In genomic region chr10:119395287-119396007, GRCh38 we compare ENCODE assay signal across 10 cellular contexts.
DNase-seq lines count a peak whose midpoint lies in the region; ATAC-seq and TF ChIP-seq lines count a peak whose summit lies in the region.
"Had no signal": no experiment of that assay in that cellular context is flagged by ENCODE, and none has a peak within 500 bp of the region (broad histone marks: within the 10 kb centered on the region; RNA-seq: fewer than 3 reads in every experiment).

No MANE protein-coding gene starts in this region.

- DNase-seq in Ammon's horn (ENCODE audit: low spot score), result peak; percentile 66
- DNase-seq in NOMO-1 treated with DMSO at 0.1 percent for 48 hours (lab: John Stamatoyannopoulos, UW; ENCODE audit: unreplicated experiment), result peak; percentile 88
- no peak for DNase-seq in esophagus muscularis mucosa (ENCODE audit: extremely low spot score)
- no peak for DNase-seq in COR-L47 (lab: John Stamatoyannopoulos, UW)
- no peak for DNase-seq in stimulated activated CD4-positive, alpha-beta T cell treated with anti-CD3 and anti-CD28 coated beads, Interleukin-4, amount 100 ng/mL, for 1 hour
- DNase-seq in activated CD4-positive, CD25-positive, alpha-beta regulatory T cell (lab: John Stamatoyannopoulos, UW), result no peak

- H3K4me1 ChIP-seq in esophagus muscularis mucosa (peaks cover 32 to 48% (median 41%) of the 10 kb centered on the region in 4 donors), mucosa of rectum (ENCODE audit: control insufficient read depth in 2 of 2, insufficient read depth in 2 of 2, low read length in 2 of 2) (peaks cover 0 to 6% of the 10 kb centered on the region in 2 donors)

- H3K27ac ChIP-seq in esophagus muscularis mucosa (replicated peaks in 1 of 4), result peak overlapping the region; percentile 54 to 67 (median 59)
- peak overlapping the region; percentile 64 to 71 for H3K27ac ChIP-seq in mucosa of rectum (ENCODE audit: low read depth in 2 of 2, low read length in 2 of 2)
- H3K27ac ChIP-seq: C4-2B, KMS-11 had no signal

- no peak for TF ChIP-seq CTCF in esophagus muscularis mucosa (IDR thresholded peaks at IDR 0.05)

- H3K9ac ChIP-seq in mucosa of rectum (ENCODE audit: low read depth in 1 of 2, low read length in 2 of 2), result no peak overlapping the region
- H3K9ac ChIP-seq: KMS-11 had no signal

- TF ChIP-seq EP300 in esophagus muscularis mucosa (IDR thresholded peaks at IDR 0.05), result no peak

- H3K36me3 ChIP-seq in esophagus muscularis mucosa (peaks cover 0 to 28% (median 22%) of the 10 kb centered on the region in 4 donors), mucosa of rectum (ENCODE audit: control insufficient read depth in 2 of 2, insufficient read depth in 2 of 2, low read length in 2 of 2) (no peaks in the 10 kb centered on the region)

- H3K4me3 ChIP-seq in esophagus muscularis mucosa (no peak overlapping the region), mucosa of rectum (ENCODE audit: low read length in 2 of 2) (no peak overlapping the region)

- H3K9me3 ChIP-seq in esophagus muscularis mucosa (no peaks in the 10 kb centered on the region), mucosa of rectum (ENCODE audit: control insufficient read depth in 2 of 2, low read length in 2 of 2) (no peaks in the 10 kb centered on the region)

- no peaks in the 10 kb centered on the region for H3K27me3 ChIP-seq in esophagus muscularis mucosa
- no peaks in the 10 kb centered on the region for H3K27me3 ChIP-seq in mucosa of rectum (ENCODE audit: control insufficient read depth in 2 of 2, insufficient read depth in 2 of 2, low read length in 2 of 2)

- no peak for TF ChIP-seq POLR2A in esophagus muscularis mucosa (IDR thresholded peaks at IDR 0.05; ENCODE audit: low read depth)

- ATAC-seq in GM18868 (IDR thresholded peaks at IDR 0.05; ENCODE audit: unreplicated experiment), result no peak

- 78% methylated on average over 24 of the region's 24 CpGs for WGBS in esophagus muscularis mucosa

- intact Hi-C loops in esophagus muscularis mucosa (cut with DNase I), result no loop called here

Comparison
In these comparisons a context has a peak if more than half of its experiments do, and no peak if none do; other contexts are left out.
1. DNase-seq: peak in Ammon's horn (single experiment) and NOMO-1 treated with DMSO at 0.1 percent for 48 hours (single experiment); none in esophagus muscularis mucosa (single experiment), COR-L47 (single experiment), stimulated activated CD4-positive, alpha-beta T cell treated with anti-CD3 and anti-CD28 coated beads, Interleukin-4, amount 100 ng/mL, for 1 hour (single experiment) and activated CD4-positive, CD25-positive, alpha-beta regulatory T cell (0 of 4).